10 cellular contexts compared by ENCODE assay signal in the genomic region with DNA sequence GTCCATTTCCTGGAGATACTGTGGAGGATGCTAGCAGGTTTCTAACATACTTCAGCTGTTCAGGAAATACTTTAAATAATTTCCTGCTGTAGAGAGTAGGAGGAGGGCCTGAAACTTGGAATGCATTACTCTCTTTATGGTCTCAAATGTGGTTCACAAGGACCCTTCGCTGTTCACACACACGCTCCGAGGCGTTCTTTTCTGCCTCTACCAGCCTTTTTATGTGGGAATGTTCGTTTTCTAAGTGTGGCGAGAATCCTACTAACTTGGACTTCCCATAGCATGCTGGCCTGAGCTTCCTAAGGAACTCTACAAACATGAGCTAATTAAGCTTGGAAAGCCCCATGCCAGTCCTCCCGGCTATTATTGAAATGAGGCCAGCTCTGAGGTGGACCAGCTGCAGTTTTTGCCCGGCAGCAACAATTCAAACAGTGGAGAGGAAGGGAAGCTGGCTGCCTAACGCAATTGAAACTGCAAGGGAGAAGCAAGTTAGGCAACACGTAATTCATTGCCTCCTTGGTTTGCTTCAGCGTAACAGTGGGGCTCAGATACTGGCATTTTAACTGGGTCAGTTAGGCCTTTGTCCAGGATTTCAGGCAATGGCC. TPM values are rescaled to one million over a fixed set of nuclear protein-coding genes. Genes with fewer than 3 reads are reported as not detected.
DNase-seq lines count a peak whose midpoint lies in the region; ATAC-seq and TF ChIP-seq lines count a peak whose summit lies in the region.
"Had no signal": no experiment of that assay in that cellular context is flagged by ENCODE, and none has a peak within 500 bp of the region (broad histone marks: within the 10 kb centered on the region; RNA-seq: fewer than 3 reads in every experiment).

No MANE protein-coding gene starts in this region.

- H3K4me3 Mint-ChIP-seq in neural progenitor cell, result no peak overlapping the region
- H3K4me3 Mint-ChIP-seq: activated naive CD8-positive, alpha-beta T cell treated with anti-CD3 and anti-CD28 coated beads, Interleukin-2, amount 10 ng/mL, durations not matched to agents 7 days and 5 days had no signal

- TF ChIP-seq CTCF in neural progenitor cell (IDR thresholded peaks at IDR 0.05), result no peak

- peak; percentile 23 for DNase-seq in AG08396 (ENCODE audit: low spot score)
- peak; percentile 58 for DNase-seq in NCI-H69 (lab: John Stamatoyannopoulos, UW)
- DNase-seq in neural progenitor cell (ENCODE audit: low spot score), result no peak
- DNase-seq in stimulated activated CD4-positive, alpha-beta T cell treated with anti-CD3 and anti-CD28 coated beads, Interleukin-12 subunit alpha, Interleukin-12 subunit beta, amount 100 ng/mL, for 4 hours, result no peak
- DNase-seq: activated naive CD8-positive, alpha-beta T cell treated with anti-CD3 and anti-CD28 coated beads, Interleukin-2, amount 10 ng/mL, durations not matched to agents 7 days and 5 days had no signal

- no peaks in the 10 kb centered on the region for H3K9me3 Mint-ChIP-seq in neural progenitor cell
- H3K9me3 Mint-ChIP-seq: activated naive CD8-positive, alpha-beta T cell treated with anti-CD3 and anti-CD28 coated beads, Interleukin-2, amount 10 ng/mL, durations not matched to agents 7 days and 5 days had no signal

- no peak overlapping the region for H3K4me2 ChIP-seq in neural progenitor cell

- H3K9me3 ChIP-seq in esophagus (ENCODE audit: control insufficient read depth in 2 of 2, insufficient read depth in 1 of 2, low read depth in 1 of 2, low read length in 1 of 2) (no peaks in the 10 kb centered on the region), neural progenitor cell (ENCODE audit: low read depth) (no peaks in the 10 kb centered on the region)
- H3K9me3 ChIP-seq: Caco-2 had no signal

- H3K27me3 Mint-ChIP-seq in neural progenitor cell (ENCODE audit: insufficient read depth, low read depth), result peaks cover 6% of the 10 kb centered on the region

- H3K27me3 ChIP-seq in esophagus (ENCODE audit: control insufficient read depth in 1 of 2, insufficient read depth in 2 of 2, low read length in 2 of 2), result no peaks in the 10 kb centered on the region
- H3K27me3 ChIP-seq in neural progenitor cell, result no peaks in the 10 kb centered on the region

- 39 to 57% methylated on average over 11 of the region's 11 CpGs for WGBS in esophagus, 2 donors

- H3K4me1 ChIP-seq in esophagus (ENCODE audit: control insufficient read depth in 2 of 2, insufficient read depth in 2 of 2, low read length in 1 of 2) (peaks cover 0 to 4% of the 10 kb centered on the region in 2 donors), neural progenitor cell (no peaks in the 10 kb centered on the region)
- H3K4me1 ChIP-seq: Caco-2 had no signal

- H2AFZ ChIP-seq in neural progenitor cell (replicated peaks), result no peak overlapping the region

- H3K4me1 Mint-ChIP-seq in neural progenitor cell, result peaks cover 13% of the 10 kb centered on the region

- H3K36me3 ChIP-seq in esophagus (ENCODE audit: control insufficient read depth in 2 of 2, insufficient read depth in 2 of 2, low read length in 1 of 2) (no peaks in the 10 kb centered on the region), neural progenitor cell (no peaks in the 10 kb centered on the region)

- H4K20me1 ChIP-seq in neural progenitor cell (ENCODE audit: low read depth), result no peaks in the 10 kb centered on the region

- H3F3A ChIP-seq in neural progenitor cell (ENCODE audit: low read depth), result peaks cover under 1% of the 10 kb centered on the region

- H3K9ac ChIP-seq in neural progenitor cell, result no peak overlapping the region

- H3K27ac ChIP-seq in esophagus (ENCODE audit: low read depth in 2 of 2, low read length in 1 of 2) (peak overlapping the region; percentile 31 to 42), neural progenitor cell (no peak overlapping the region)

- H3K4me3 ChIP-seq in esophagus (ENCODE audit: low read depth in 1 of 2, low read length in 2 of 2) (no peak overlapping the region), neural progenitor cell (no peak overlapping the region)

- H3K27ac Mint-ChIP-seq in neural progenitor cell, result peak overlapping the region; percentile 69
- H3K27ac Mint-ChIP-seq: activated naive CD8-positive, alpha-beta T cell treated with anti-CD3 and anti-CD28 coated beads, Interleukin-2, amount 10 ng/mL, durations not matched to agents 7 days and 5 days had no signal

- no peaks in the 10 kb centered on the region for H3K36me3 Mint-ChIP-seq in neural progenitor cell

- ATAC-seq in GM21576 (IDR thresholded peaks at IDR 0.05; ENCODE audit: unreplicated experiment), result no peak
- no peak for ATAC-seq in GM18498 (IDR thresholded peaks at IDR 0.05; ENCODE audit: unreplicated experiment)
- no peak for ATAC-seq in GM21786 (IDR thresholded peaks at IDR 0.05; ENCODE audit: unreplicated experiment)

- no peaks in the 10 kb centered on the region for H3K79me2 ChIP-seq in neural progenitor cell (ENCODE audit: low read depth)

RNA-seq across cellular contexts. Expression of a gene that starts 18.9 kb away (rescaled TPM):
- 10 to 100 TPM; 16.1 to 49.4 TPM for polyA plus RNA-seq in esophagus
- 480 and 549 TPM in 2 replicates for total RNA-seq in neural progenitor cell (ENCODE audit: low replicate concordance)

RNA-seq across cellular contexts. Expression of a gene that starts 58.1 kb away (rescaled TPM):
- 1 to 10 TPM; 7.5 to 8.6 TPM for polyA plus RNA-seq in esophagus
- 34.3 and 43.9 TPM in 2 replicates for total RNA-seq in neural progenitor cell (ENCODE audit: low replicate concordance)

Comparison
In these comparisons a context has a peak if more than half of its experiments do, and no peak if none do; other contexts are left out.
1. DNase-seq: peak in AG08396 (single experiment) and NCI-H69 (single experiment); none in neural progenitor cell (single experiment) and stimulated activated CD4-positive, alpha-beta T cell treated with anti-CD3 and anti-CD28 coated beads, Interleukin-12 subunit alpha, Interleukin-12 subunit beta, amount 100 ng/mL, for 4 hours (single experiment).